ENCODE assay signal across 19 cellular contexts in genomic region chr4:88148560-88148959, GRCh38. TPM values are rescaled to one million over a fixed set of nuclear protein-coding genes. Genes with fewer than 3 reads are reported as not detected.
DNase-seq lines count a peak whose midpoint lies in the region; ATAC-seq, FAIRE-seq and TF ChIP-seq lines count a peak whose summit lies in the region.
"Had no signal": no experiment of that assay in that cellular context is flagged by ENCODE, and none has a peak within 500 bp of the region (broad histone marks: within the 10 kb centered on the region; RNA-seq: fewer than 3 reads in every experiment).

No MANE protein-coding gene starts in this region.

- H3K27me3 ChIP-seq in Caco-2 (replicated peaks; ENCODE audit: control insufficient read depth, insufficient read depth, low read length) = no peaks in the 10 kb centered on the region
- H3K27me3 ChIP-seq in astrocyte (ENCODE audit: insufficient read depth, low read length) = peaks cover 8% of the 10 kb centered on the region
- no peaks in the 10 kb centered on the region for H3K27me3 ChIP-seq in keratinocyte (ENCODE audit: control insufficient read depth, extremely low read depth, insufficient read depth, low read length)
- no peaks in the 10 kb centered on the region for H3K27me3 ChIP-seq in trophoblast cell (ENCODE audit: insufficient read depth, low read length)

- H2AFZ ChIP-seq in astrocyte (ENCODE audit: low read depth, low read length) = no peak overlapping the region
- H2AFZ ChIP-seq in keratinocyte (ENCODE audit: control insufficient read depth, low read length) = peak overlapping the region; percentile 86
- no peak overlapping the region for H2AFZ ChIP-seq in trophoblast cell (ENCODE audit: insufficient read depth, low read length, poor library complexity)

- H3K27ac ChIP-seq in astrocyte (ENCODE audit: low read depth, low read length) (no peak overlapping the region), keratinocyte (ENCODE audit: control insufficient read depth, insufficient read depth, low read length) (peak overlapping the region; percentile 59), trophoblast cell (ENCODE audit: low read depth, low read length) (peak overlapping the region; percentile 90)

- CTCF ChIA-PET in Caco-2 (lab: Charles Lee) = interaction anchor here (1.0 to 1.6 kb wide), 2 partner anchors 41 to 94 kb away, joined by 4 read pairs; no protein-coding TSS in a partner anchor

- no peak overlapping the region for H3K23ac ChIP-seq in trophoblast cell (ENCODE audit: low read length)

- dilution Hi-C loops in keratinocyte (cut with MboI; ENCODE audit: extremely low pct_ligation_motif_present, low sequenced_read_pairs) = no loop called here

- FAIRE-seq in astrocyte (lab: Jason Lieb, UNC) = peak; percentile 9
- FAIRE-seq in keratinocyte (lab: Jason Lieb, UNC) = no peak
- FAIRE-seq: D721Med, G401.6, GM12891, GM19239 had no signal

- BruUV-seq in Caco-2 (replicated peaks; lab: Mats Ljungman, UMichigan) = no TSS peak

- H4K12ac ChIP-seq in trophoblast cell (ENCODE audit: low read depth, low read length) = no peak overlapping the region

- H4K20me1 ChIP-seq in astrocyte (ENCODE audit: insufficient read depth, low read length) = no peaks in the 10 kb centered on the region
- no peaks in the 10 kb centered on the region for H4K20me1 ChIP-seq in keratinocyte (ENCODE audit: control insufficient read depth, extremely low read depth, insufficient read depth, low read length)

- peak overlapping the region; percentile 93 for H2BK12ac ChIP-seq in trophoblast cell (ENCODE audit: low read length)

- H3K9me3 Mint-ChIP-seq in Caco-2 (ENCODE audit: unreplicated experiment) (no peaks in the 10 kb centered on the region), astrocyte (ENCODE audit: unreplicated experiment) (no peaks in the 10 kb centered on the region)
- no peaks in the 10 kb centered on the region for H3K9me3 Mint-ChIP-seq in activated T-cell treated with anti-CD3 and anti-CD28 coated beads, Interleukin-2, amount 50 U/mL, for 72 hours
- H3K9me3 Mint-ChIP-seq: CD4-positive, CD25-positive, alpha-beta regulatory T cell; CD8-positive, alpha-beta memory T cell had no signal

- no CpG with 5 or more reads among the region's 2 CpGs for WGBS in trophoblast cell (ENCODE audit: extremely low coverage, insufficient coverage, insufficient read length)

- H3K4me1 Mint-ChIP-seq in Caco-2 (ENCODE audit: low read depth, unreplicated experiment) (peaks cover 53% of the 10 kb centered on the region), astrocyte (ENCODE audit: low read depth, unreplicated experiment) (peaks cover 9% of the 10 kb centered on the region)
- no peaks in the 10 kb centered on the region for H3K4me1 Mint-ChIP-seq in activated T-cell treated with anti-CD3 and anti-CD28 coated beads, Interleukin-2, amount 50 U/mL, for 72 hours (ENCODE audit: low read depth)
- H3K4me1 Mint-ChIP-seq: CD4-positive, CD25-positive, alpha-beta regulatory T cell; CD8-positive, alpha-beta memory T cell had no signal

- peak overlapping the region; percentile 29 for H4K8ac ChIP-seq in trophoblast cell (ENCODE audit: low read depth, low read length)

- peak overlapping the region; percentile 90 for H2BK120ac ChIP-seq in trophoblast cell (ENCODE audit: insufficient read depth, low read length, poor library complexity)

- H2AK5ac ChIP-seq in trophoblast cell (ENCODE audit: low read length) = peak overlapping the region; percentile 87

- H3K36me3 ChIP-seq in Caco-2 (ENCODE audit: control insufficient read depth, insufficient read depth, low read length) (no peaks in the 10 kb centered on the region), astrocyte (ENCODE audit: insufficient read depth, low read length) (no peaks in the 10 kb centered on the region), keratinocyte (ENCODE audit: control insufficient read depth in 2 of 2, extremely low read depth in 1 of 2, insufficient read depth in 2 of 2, low read length in 2 of 2) (no peaks in the 10 kb centered on the region), trophoblast cell (ENCODE audit: control insufficient read depth in 1 of 2, insufficient read depth in 2 of 2, low read length in 2 of 2) (peaks cover 0 to 3% of the 10 kb centered on the region in 2 experiments)
- H3K36me3 ChIP-seq: BE2C, HAP-1 had no signal

- H3K4ac ChIP-seq in trophoblast cell (ENCODE audit: low read depth, low read length) = peak overlapping the region; percentile 87

- no peak overlapping the region for H3K4me3 Mint-ChIP-seq in Caco-2 (ENCODE audit: unreplicated experiment)
- no peak overlapping the region for H3K4me3 Mint-ChIP-seq in astrocyte (ENCODE audit: unreplicated experiment)
- H3K4me3 Mint-ChIP-seq in activated T-cell treated with anti-CD3 and anti-CD28 coated beads, Interleukin-2, amount 50 U/mL, for 72 hours = no peak overlapping the region
- H3K4me3 Mint-ChIP-seq: CD4-positive, CD25-positive, alpha-beta regulatory T cell; CD8-positive, alpha-beta memory T cell had no signal

- peak overlapping the region; percentile 70 for H3K14ac ChIP-seq in trophoblast cell (ENCODE audit: low read length)

- H3K4me3 ChIP-seq in Caco-2 (ENCODE audit: low read depth, low read length) (no peak overlapping the region), astrocyte (ENCODE audit: insufficient read depth, low read depth, low read length) (no peak overlapping the region), keratinocyte (ENCODE audit: control insufficient read depth in 2 of 3, extremely low read depth in 1 of 3, insufficient read depth in 2 of 3, low read depth in 1 of 3, low read length in 3 of 3) (no peak overlapping the region), trophoblast cell (ENCODE audit: low read depth, low read length) (no peak overlapping the region)
- H3K4me3 ChIP-seq: HAP-1 had no signal

- H3K4me1 ChIP-seq in Caco-2 = peaks cover 61% of the 10 kb centered on the region
- no peaks in the 10 kb centered on the region for H3K4me1 ChIP-seq in astrocyte (ENCODE audit: insufficient read depth, low read length)
- H3K4me1 ChIP-seq in keratinocyte (ENCODE audit: control insufficient read depth, extremely low read depth, insufficient read depth, low read length) = peaks cover 34% of the 10 kb centered on the region
- peaks cover 20 to 34% of the 10 kb centered on the region in 2 experiments for H3K4me1 ChIP-seq in trophoblast cell (ENCODE audit: control insufficient read depth in 1 of 2, insufficient read depth in 2 of 2, low read length in 2 of 2)
- H3K4me1 ChIP-seq: BE2C, HAP-1 had no signal

- H3K4me2 ChIP-seq in astrocyte (ENCODE audit: low read length) = no peak overlapping the region
- peak overlapping the region; percentile 72 for H3K4me2 ChIP-seq in keratinocyte (ENCODE audit: control insufficient read depth, extremely low read depth, insufficient read depth, low read depth, low read length)
- H3K4me2 ChIP-seq in trophoblast cell (ENCODE audit: low read length) = no peak overlapping the region

- H4K91ac ChIP-seq in trophoblast cell (ENCODE audit: low read depth, low read length) = peak overlapping the region; percentile 66

- peak overlapping the region; percentile 82 for H3K18ac ChIP-seq in trophoblast cell (ENCODE audit: low read length)

- peak overlapping the region; percentile 47 for H2BK5ac ChIP-seq in trophoblast cell (ENCODE audit: low read depth, low read length, poor library complexity)

- H3K36me3 Mint-ChIP-seq in Caco-2 (ENCODE audit: insufficient read depth, unreplicated experiment) (peaks cover 14% of the 10 kb centered on the region), astrocyte (ENCODE audit: low read depth, unreplicated experiment) (peaks cover 1% of the 10 kb centered on the region)
- no peaks in the 10 kb centered on the region for H3K36me3 Mint-ChIP-seq in activated T-cell treated with anti-CD3 and anti-CD28 coated beads, Interleukin-2, amount 50 U/mL, for 72 hours (ENCODE audit: insufficient read depth in 2 of 2)
- H3K36me3 Mint-ChIP-seq: CD4-positive, CD25-positive, alpha-beta regulatory T cell; CD8-positive, alpha-beta memory T cell had no signal

- H3K79me1 ChIP-seq in trophoblast cell (ENCODE audit: low read length) = peaks cover 34% of the 10 kb centered on the region

- H3K9ac ChIP-seq in astrocyte (ENCODE audit: low read length) (no peak overlapping the region), keratinocyte (ENCODE audit: control insufficient read depth, extremely low read depth, insufficient read depth, low read length) (no peak overlapping the region), trophoblast cell (ENCODE audit: low read length) (no peak overlapping the region)

- H3K9me3 ChIP-seq in Caco-2 = no peaks in the 10 kb centered on the region
- no peaks in the 10 kb centered on the region for H3K9me3 ChIP-seq in astrocyte (ENCODE audit: insufficient read depth, low read depth, low read length)
- no peaks in the 10 kb centered on the region for H3K9me3 ChIP-seq in keratinocyte (ENCODE audit: control insufficient read depth, low read depth, low read length)
- no peaks in the 10 kb centered on the region for H3K9me3 ChIP-seq in trophoblast cell (ENCODE audit: insufficient read depth, low read depth, low read length)
- H3K9me3 ChIP-seq: BE2C, HAP-1 had no signal

- H3K9me1 ChIP-seq in keratinocyte (ENCODE audit: control insufficient read depth, extremely low read depth, insufficient read depth, low read length) = no peaks in the 10 kb centered on the region

- no peaks in the 10 kb centered on the region for H3K27me3 Mint-ChIP-seq in Caco-2 (ENCODE audit: insufficient read depth, unreplicated experiment)
- H3K27me3 Mint-ChIP-seq in astrocyte (ENCODE audit: low read depth, unreplicated experiment) = no peaks in the 10 kb centered on the region
- no peaks in the 10 kb centered on the region for H3K27me3 Mint-ChIP-seq in activated T-cell treated with anti-CD3 and anti-CD28 coated beads, Interleukin-2, amount 50 U/mL, for 72 hours (ENCODE audit: low read depth)

- DNase-seq in Caco-2 = no peak
- DNase-seq in astrocyte (ENCODE audit: low read depth) = no peak
- DNase-seq in keratinocyte (ENCODE audit: low read depth, low spot score) = no peak
- DNase-seq in trophoblast cell = no peak
- DNase-seq in activated T-cell treated with anti-CD3 and anti-CD28 coated beads, Interleukin-2, amount 50 U/mL, for 72 hours = no peak
- DNase-seq in SHP77 treated with DMSO at 0.1 percent for 48 hours (lab: John Stamatoyannopoulos, UW) = no peak
- DNase-seq in activated CD4-positive, alpha-beta T cell treated with anti-CD3 and anti-CD28 coated beads, Interleukin-2, amount 50 U/mL, for 1 hour = no peak
- DNase-seq in NCI-H2029 treated with DMSO at 0.1 percent for 48 hours (lab: John Stamatoyannopoulos, UW) = no peak
- DNase-seq: 8988T; BE2C; C1 segment of cervical spinal cord; CD4-positive, CD25-positive, alpha-beta regulatory T cell; CD8-positive, alpha-beta memory T cell; COR-L47 had no signal

- intact Hi-C loops in Caco-2 (cut with micrococcal nuclease; ENCODE audit: unreplicated experiment) = loop anchor here (1.0 kb wide), 1 partner anchor 10 kb away; the partner anchor contains the start of gene ABCG2

- no peak for TF ChIP-seq CTCF in Caco-2 (IDR thresholded peaks at IDR 0.05; ENCODE audit: insufficient read depth in 1 of 2, low read depth in 1 of 2, low read length in 1 of 2, severe bottlenecking in 1 of 2, unreplicated experiment in 1 of 2)
- TF ChIP-seq CTCF in astrocyte (IDR thresholded peaks at IDR 0.05; ENCODE audit: insufficient read depth, low read depth, low read length) = no peak
- no peak for TF ChIP-seq CTCF in keratinocyte (optimal IDR thresholded peaks at IDR 0.05 in 1 of 3, IDR thresholded peaks at IDR 0.05 in 1 of 3, conservative IDR thresholded peaks at IDR 0.05 in 1 of 3; ENCODE audit: extremely low read depth in 1 of 3, insufficient read depth in 2 of 3, low read length in 3 of 3)

- POLR2A ChIA-PET in Caco-2 (lab: Charles Lee) = no interaction called here

- H3K79me2 ChIP-seq in astrocyte (ENCODE audit: insufficient read depth, low read length) (no peaks in the 10 kb centered on the region), keratinocyte (ENCODE audit: control insufficient read depth, insufficient read depth, low read length) (no peaks in the 10 kb centered on the region), trophoblast cell (ENCODE audit: control insufficient read depth, insufficient read depth, low read length, poor library complexity) (peaks cover 11% of the 10 kb centered on the region)

- peak overlapping the region; percentile 66 for H3K27ac Mint-ChIP-seq in Caco-2 (ENCODE audit: unreplicated experiment)
- no peak overlapping the region for H3K27ac Mint-ChIP-seq in astrocyte (ENCODE audit: unreplicated experiment)
- H3K27ac Mint-ChIP-seq in activated T-cell treated with anti-CD3 and anti-CD28 coated beads, Interleukin-2, amount 50 U/mL, for 72 hours = no peak overlapping the region
- H3K27ac Mint-ChIP-seq: CD4-positive, CD25-positive, alpha-beta regulatory T cell had no signal

- no peak for ATAC-seq in activated T-cell treated with anti-CD3 and anti-CD28 coated beads, Interleukin-2, amount 50 U/mL, for 72 hours (replicated peaks in 1 of 2)

RNA-seq across cellular contexts. Expression of gene ABCG2, which starts 9.9 kb away (rescaled TPM):
- 23.7 and 26.0 TPM in 2 replicates for total RNA-seq in Caco-2 (2022)
- total RNA-seq in astrocyte = 0.34 and 2.5 TPM in 2 replicates
- polyA plus RNA-seq in keratinocyte = 3.4 to 5.3 TPM (median 4.9 TPM) in 3 replicates
- 0.91 TPM for polyA plus RNA-seq in keratinocyte (2011; ENCODE audit: low read depth)
- polyA plus RNA-seq in keratinocyte (2011; cell fraction: cytosol; rRNA removed) = 3.9 and 7.2 TPM in 2 replicates
- 6.8 and 7.4 TPM in 2 replicates for polyA plus RNA-seq in keratinocyte (2011; cell fraction: nucleus; rRNA removed)
- polyA plus RNA-seq in keratinocyte (2012; ENCODE audit: low replicate concordance) = 2.6 and 3.9 TPM in 2 replicates
- polyA minus RNA-seq in keratinocyte = 2.3 to 5.6 TPM (median 4.3 TPM) in 3 replicates
- polyA minus RNA-seq in keratinocyte (2011; cell fraction: cytosol; rRNA and poly(A)+ RNA removed) = 6.1 TPM
- polyA minus RNA-seq in keratinocyte (2011; cell fraction: nucleus; rRNA and poly(A)+ RNA removed) = 8.2 and 12.0 TPM in 2 replicates
- 35.7 and 36.7 TPM in 2 replicates for polyA plus RNA-seq in trophoblast cell (2013)
- total RNA-seq in activated T-cell treated with anti-CD3 and anti-CD28 coated beads, Interleukin-2, amount 50 U/mL, for 72 hours = 1 to 10 TPM in 1 of 2 donors, under 1 TPM in 1; 0.28 to 2.3 TPM
